Comparison of ENCODE assay signal across 15 cellular contexts in genomic region chr1:38746966-38747600, GRCh38.
A peak's percentile ranks its signal among the peaks of the same experiment; 100 is the strongest.
DNase-seq lines count a peak whose midpoint lies in the region; ATAC-seq and TF ChIP-seq lines count a peak whose summit lies in the region.
"Had no signal": no experiment of that assay in that cellular context is flagged by ENCODE, and none has a peak within 500 bp of the region (broad histone marks: within the 10 kb centered on the region; RNA-seq: fewer than 3 reads in every experiment).

No MANE protein-coding gene starts in this region.

- H3K27me3 Mint-ChIP-seq in activated T-cell treated with anti-CD3 and anti-CD28 coated beads, Interleukin-2, amount 50 U/mL, for 72 hours (ENCODE audit: low read depth) = peaks cover 15% of the 10 kb centered on the region
- peaks cover 16% of the 10 kb centered on the region for H3K27me3 Mint-ChIP-seq in activated T-cell treated with anti-CD3 and anti-CD28 coated beads, Interleukin-2, amount 50 U/mL, for 4 hours (ENCODE audit: low read depth)
- peaks cover under 1% of the 10 kb centered on the region for H3K27me3 Mint-ChIP-seq in brain

- H3K4me3 Mint-ChIP-seq in activated T-cell treated with anti-CD3 and anti-CD28 coated beads, Interleukin-2, amount 50 U/mL, for 72 hours = peak overlapping the region; percentile 51 to 52
- H3K4me3 Mint-ChIP-seq in activated T-cell treated with anti-CD3 and anti-CD28 coated beads, Interleukin-2, amount 50 U/mL, for 4 hours = no peak overlapping the region
- H3K4me3 Mint-ChIP-seq in brain = no peak overlapping the region
- H3K4me3 Mint-ChIP-seq: activated B cell treated with CpG ODN at 0.5 μM for 24 hours; central memory CD8-positive, alpha-beta T cell; memory B cell had no signal

- no peak overlapping the region for H3K9ac ChIP-seq in trophoblast cell (ENCODE audit: low read length)

- no peaks in the 10 kb centered on the region for H3K27me3 ChIP-seq in trophoblast cell (ENCODE audit: insufficient read depth, low read length)
- H3K27me3 ChIP-seq: upper lobe of left lung had no signal

- H3K36me3 ChIP-seq in trophoblast cell (ENCODE audit: control insufficient read depth in 1 of 2, insufficient read depth in 2 of 2, low read length in 2 of 2) = no peaks in the 10 kb centered on the region
- H3K36me3 ChIP-seq: upper lobe of left lung had no signal

- no CpG with 5 or more reads among the region's 16 CpGs for WGBS in trophoblast cell (ENCODE audit: extremely low coverage, insufficient coverage, insufficient read length)

- DNase-seq in activated T-cell treated with anti-CD3 and anti-CD28 coated beads, Interleukin-2, amount 50 U/mL, for 72 hours = no peak
- DNase-seq in activated T-cell treated with anti-CD3 and anti-CD28 coated beads, Interleukin-2, amount 50 U/mL, for 4 hours = no peak
- DNase-seq in NCI-H2227 treated with DMSO at 0.1 percent for 48 hours (lab: John Stamatoyannopoulos, UW) (peak; percentile 42), trophoblast cell (peak; percentile 36 to 49), ureter (ENCODE audit: low spot score) (no peak), DMS79 (lab: John Stamatoyannopoulos, UW) (no peak), cerebellar cortex (ENCODE audit: low spot score) (no peak)
- DNase-seq: activated B cell treated with CpG ODN at 0.5 μM for 24 hours; activated CD8-positive, alpha-beta memory T cell treated with anti-CD3 and anti-CD28 coated beads, Interleukin-2, amount 50 U/mL, for 4 hours; MM.1S; NCI-H345; upper lobe of left lung had no signal

- H2BK5ac ChIP-seq in trophoblast cell (ENCODE audit: low read depth, low read length, poor library complexity) = no peak overlapping the region

- no peak overlapping the region for H2BK12ac ChIP-seq in trophoblast cell (ENCODE audit: low read length)

- H3K9me3 ChIP-seq in trophoblast cell (ENCODE audit: insufficient read depth, low read depth, low read length) = no peaks in the 10 kb centered on the region
- H3K9me3 ChIP-seq: upper lobe of left lung had no signal

- no peaks in the 10 kb centered on the region for H3K79me2 ChIP-seq in trophoblast cell (ENCODE audit: control insufficient read depth, insufficient read depth, low read length, poor library complexity)

- peaks cover 1 to 5% of the 10 kb centered on the region in 2 donors for H3K9me3 Mint-ChIP-seq in activated T-cell treated with anti-CD3 and anti-CD28 coated beads, Interleukin-2, amount 50 U/mL, for 72 hours
- no peaks in the 10 kb centered on the region for H3K9me3 Mint-ChIP-seq in activated T-cell treated with anti-CD3 and anti-CD28 coated beads, Interleukin-2, amount 50 U/mL, for 4 hours
- H3K9me3 Mint-ChIP-seq in brain = peaks cover 0 to 4% (median 4%) of the 10 kb centered on the region in 5 experiments
- H3K9me3 Mint-ChIP-seq: central memory CD8-positive, alpha-beta T cell had no signal

- H3K18ac ChIP-seq in trophoblast cell (ENCODE audit: low read length) = no peak overlapping the region

- H2AK5ac ChIP-seq in trophoblast cell (ENCODE audit: low read length) = no peak overlapping the region

- no peaks in the 10 kb centered on the region for H3K36me3 Mint-ChIP-seq in activated T-cell treated with anti-CD3 and anti-CD28 coated beads, Interleukin-2, amount 50 U/mL, for 72 hours (ENCODE audit: insufficient read depth in 2 of 2)
- no peaks in the 10 kb centered on the region for H3K36me3 Mint-ChIP-seq in activated T-cell treated with anti-CD3 and anti-CD28 coated beads, Interleukin-2, amount 50 U/mL, for 4 hours (ENCODE audit: insufficient read depth)
- no peaks in the 10 kb centered on the region for H3K36me3 Mint-ChIP-seq in brain

- no peak overlapping the region for H3K27ac Mint-ChIP-seq in activated T-cell treated with anti-CD3 and anti-CD28 coated beads, Interleukin-2, amount 50 U/mL, for 72 hours
- H3K27ac Mint-ChIP-seq in brain = peak overlapping the region in 3 of 5 experiments; percentile 28 to 75 (median 64)
- H3K27ac Mint-ChIP-seq: activated B cell treated with CpG ODN at 0.5 μM for 24 hours, memory B cell had no signal

- peaks cover 16% of the 10 kb centered on the region for H3K4me1 Mint-ChIP-seq in activated T-cell treated with anti-CD3 and anti-CD28 coated beads, Interleukin-2, amount 50 U/mL, for 72 hours (ENCODE audit: low read depth)
- peaks cover 2% of the 10 kb centered on the region for H3K4me1 Mint-ChIP-seq in activated T-cell treated with anti-CD3 and anti-CD28 coated beads, Interleukin-2, amount 50 U/mL, for 4 hours (ENCODE audit: low read depth)
- H3K4me1 Mint-ChIP-seq in brain = peaks cover 18% of the 10 kb centered on the region
- H3K4me1 Mint-ChIP-seq: activated B cell treated with CpG ODN at 0.5 μM for 24 hours; central memory CD8-positive, alpha-beta T cell; memory B cell had no signal

- H3K4ac ChIP-seq in trophoblast cell (ENCODE audit: low read depth, low read length) = no peak overlapping the region

- peaks cover 11 to 16% of the 10 kb centered on the region in 2 experiments for H3K4me1 ChIP-seq in trophoblast cell (ENCODE audit: control insufficient read depth in 1 of 2, insufficient read depth in 2 of 2, low read length in 2 of 2)
- H3K4me1 ChIP-seq: upper lobe of left lung had no signal

- no peak for TF ChIP-seq CTCF in brain (conservative IDR thresholded peaks at IDR 0.05)

- H3K23ac ChIP-seq in trophoblast cell (ENCODE audit: low read length) = no peak overlapping the region

- no peak overlapping the region for H2BK120ac ChIP-seq in trophoblast cell (ENCODE audit: insufficient read depth, low read length, poor library complexity)

- H4K12ac ChIP-seq in trophoblast cell (ENCODE audit: low read depth, low read length) = no peak overlapping the region

- ATAC-seq in activated T-cell treated with anti-CD3 and anti-CD28 coated beads, Interleukin-2, amount 50 U/mL, for 72 hours (replicated peaks in 1 of 2) = no peak
- ATAC-seq in activated T-cell treated with anti-CD3 and anti-CD28 coated beads, Interleukin-2, amount 50 U/mL, for 4 hours = no peak

- H3K79me1 ChIP-seq in trophoblast cell (ENCODE audit: low read length) = peaks cover 5% of the 10 kb centered on the region

- H4K8ac ChIP-seq in trophoblast cell (ENCODE audit: low read depth, low read length) = no peak overlapping the region

- H3K27ac ChIP-seq in trophoblast cell (ENCODE audit: low read depth, low read length) = no peak overlapping the region
- H3K27ac ChIP-seq: upper lobe of left lung had no signal

- no peak overlapping the region for H3K4me2 ChIP-seq in trophoblast cell (ENCODE audit: low read length)

- no peak overlapping the region for H3K14ac ChIP-seq in trophoblast cell (ENCODE audit: low read length)

- no peak overlapping the region for H2AFZ ChIP-seq in trophoblast cell (ENCODE audit: insufficient read depth, low read length, poor library complexity)

- no peak overlapping the region for H3K4me3 ChIP-seq in trophoblast cell (ENCODE audit: low read depth, low read length)
- H3K4me3 ChIP-seq: upper lobe of left lung had no signal

- no peak overlapping the region for H4K91ac ChIP-seq in trophoblast cell (ENCODE audit: low read depth, low read length)

Comparison
In these comparisons a context has a peak if more than half of its experiments do, and no peak if none do; other contexts are left out.
1. H3K4me3 Mint-ChIP-seq: peak in activated T-cell treated with anti-CD3 and anti-CD28 coated beads, Interleukin-2, amount 50 U/mL, for 72 hours (2 of 2); none in activated T-cell treated with anti-CD3 and anti-CD28 coated beads, Interleukin-2, amount 50 U/mL, for 4 hours (single experiment) and brain (0 of 5).
2. DNase-seq: peak in NCI-H2227 treated with DMSO at 0.1 percent for 48 hours (single experiment) and trophoblast cell (2 of 2); none in activated T-cell treated with anti-CD3 and anti-CD28 coated beads, Interleukin-2, amount 50 U/mL, for 72 hours (0 of 2), activated T-cell treated with anti-CD3 and anti-CD28 coated beads, Interleukin-2, amount 50 U/mL, for 4 hours (single experiment), ureter (single experiment), DMS79 (single experiment) and cerebellar cortex (single experiment).